In the genomic region with DNA sequence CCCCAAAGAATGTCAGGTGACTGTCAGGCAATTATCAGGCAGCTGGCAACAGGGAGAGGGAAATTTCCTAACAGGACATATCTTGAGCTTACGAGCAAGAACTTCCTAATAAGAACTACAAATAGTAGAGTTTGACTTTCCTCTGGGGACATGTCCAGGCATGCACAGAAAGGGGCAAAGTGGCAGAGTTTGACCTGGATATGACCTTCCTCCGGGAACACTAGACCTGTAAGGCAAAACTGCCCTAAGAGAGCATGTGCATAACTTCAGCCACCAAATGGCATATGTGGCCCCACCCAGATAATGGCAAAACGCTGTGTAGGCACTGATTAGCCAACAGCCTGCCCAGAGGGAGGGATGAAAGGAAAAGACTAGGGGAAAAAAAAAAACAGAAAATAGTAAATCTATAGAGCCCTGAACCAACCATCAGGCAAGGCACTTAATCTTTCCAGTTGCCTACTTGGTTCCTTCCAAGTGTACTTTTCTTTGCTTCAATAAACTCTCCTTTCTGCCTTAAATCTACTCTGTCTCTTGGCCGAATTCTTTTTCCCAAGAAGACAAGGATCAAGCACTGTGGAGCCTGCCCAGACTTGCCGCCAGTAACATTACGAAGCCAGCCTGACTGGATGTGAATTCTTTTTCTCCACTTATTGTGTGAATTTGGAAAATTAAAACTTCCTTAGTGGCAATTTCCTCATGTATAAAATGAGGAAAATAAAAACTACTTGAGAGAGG, we compare ENCODE assay signal across 1 cellular context.
TF ChIP-seq lines count a peak whose summit lies in the region.

No MANE protein-coding gene starts in this region.

TF ChIP-seq in IMR-90, 13 proteins besides CTCF, POLR2A, EP300 and RAD21:
- TF ChIP-seq, protein P1, sequence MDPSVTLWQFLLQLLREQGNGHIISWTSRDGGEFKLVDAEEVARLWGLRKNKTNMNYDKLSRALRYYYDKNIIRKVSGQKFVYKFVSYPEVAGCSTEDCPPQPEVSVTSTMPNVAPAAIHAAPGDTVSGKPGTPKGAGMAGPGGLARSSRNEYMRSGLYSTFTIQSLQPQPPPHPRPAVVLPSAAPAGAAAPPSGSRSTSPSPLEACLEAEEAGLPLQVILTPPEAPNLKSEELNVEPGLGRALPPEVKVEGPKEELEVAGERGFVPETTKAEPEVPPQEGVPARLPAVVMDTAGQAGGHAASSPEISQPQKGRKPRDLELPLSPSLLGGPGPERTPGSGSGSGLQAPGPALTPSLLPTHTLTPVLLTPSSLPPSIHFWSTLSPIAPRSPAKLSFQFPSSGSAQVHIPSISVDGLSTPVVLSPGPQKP (IDR thresholded peaks at IDR 0.05; ENCODE audit: borderline replicate concordance, low read depth, low read length): no peak
- TF ChIP-seq BHLHE40 (IDR thresholded peaks at IDR 0.05; ENCODE audit: low read depth, low read length): no peak
TF ChIP-seq in IMR-90: peak in this region for 0.
